Comparison of ENCODE assay signal across 8 cellular contexts in genomic region chr2:187453078-187453641, GRCh38. TPM values are rescaled to one million over a fixed set of nuclear protein-coding genes. Genes with fewer than 3 reads are reported as not detected.
DNase-seq lines count a peak whose midpoint lies in the region; ATAC-seq and TF ChIP-seq lines count a peak whose summit lies in the region.

No MANE protein-coding gene starts in this region.

- intact Hi-C loops in natural killer cell (cut with micrococcal nuclease) = loop anchor here (5.0 kb wide), 1 partner anchor 591 kb away; no protein-coding TSS in a partner anchor
- intact Hi-C loops in activated CD4-positive, alpha-beta memory T cell treated with anti-CD3 and anti-CD28 coated beads for 36 hours (cut with micrococcal nuclease) = no loop called here

- no peak overlapping the region for H3K27ac ChIP-seq in upper lobe of left lung

- H3K27me3 ChIP-seq in upper lobe of left lung = no peaks in the 10 kb centered on the region

- no peaks in the 10 kb centered on the region for H3K4me1 ChIP-seq in upper lobe of left lung

- H3K27ac Mint-ChIP-seq in natural killer cell = no peak overlapping the region
- no peak overlapping the region for H3K27ac Mint-ChIP-seq in natural killer cell treated with Interleukin-12 subunit alpha and Interleukin-12 subunit beta and Interleukin-15 and Interleukin-18, amount 100 ng/mL, for 72 hours
- H3K27ac Mint-ChIP-seq in activated CD4-positive, alpha-beta memory T cell treated with anti-CD3 and anti-CD28 coated beads for 36 hours = no peak overlapping the region

- no peak for TF ChIP-seq POLR2A in upper lobe of left lung (IDR thresholded peaks at IDR 0.05)

- no peak for TF ChIP-seq EP300 in upper lobe of left lung (IDR thresholded peaks at IDR 0.05)

- TF ChIP-seq CTCF in natural killer cell (IDR thresholded peaks at IDR 0.05) (peak; percentile 24), fibroblast of villous mesenchyme (IDR thresholded peaks at IDR 0.05; ENCODE audit: insufficient read depth, low read depth, low read length) (peak; percentile 41), upper lobe of left lung (IDR thresholded peaks at IDR 0.05) (peak in 4 of 6 experiments; percentile 7 to 46 (median 34))

- H3K4me3 Mint-ChIP-seq in natural killer cell = no peak overlapping the region
- no peak overlapping the region for H3K4me3 Mint-ChIP-seq in natural killer cell treated with Interleukin-12 subunit alpha and Interleukin-12 subunit beta and Interleukin-15 and Interleukin-18, amount 100 ng/mL, for 72 hours
- H3K4me3 Mint-ChIP-seq in activated CD4-positive, alpha-beta memory T cell treated with anti-CD3 and anti-CD28 coated beads for 36 hours = no peak overlapping the region

- H3K4me3 ChIP-seq in fibroblast of villous mesenchyme (ENCODE audit: low read depth, low read length) = no peak overlapping the region
- H3K4me3 ChIP-seq in upper lobe of left lung = no peak overlapping the region

- 79 to 96% methylated on average over 1 of the region's 1 CpG for WGBS in upper lobe of left lung, 2 donors

- no peaks in the 10 kb centered on the region for H3K9me3 Mint-ChIP-seq in natural killer cell
- H3K9me3 Mint-ChIP-seq in natural killer cell treated with Interleukin-12 subunit alpha and Interleukin-12 subunit beta and Interleukin-15 and Interleukin-18, amount 100 ng/mL, for 72 hours = peaks cover 3% of the 10 kb centered on the region
- H3K9me3 Mint-ChIP-seq in activated CD4-positive, alpha-beta memory T cell treated with anti-CD3 and anti-CD28 coated beads for 36 hours = no peaks in the 10 kb centered on the region

- CTCF ChIA-PET in activated CD4-positive, alpha-beta memory T cell treated with anti-CD3 and anti-CD28 coated beads for 36 hours (lab: Charles Lee) = no interaction called here

- DNase-seq in natural killer cell (no peak), OCI-M1 (lab: John Stamatoyannopoulos, UW) (peak; percentile 66), fibroblast of villous mesenchyme (ENCODE audit: low read depth) (peak; percentile 38), upper lobe of left lung (no peak), amygdala (lab: John Stamatoyannopoulos, UW) (no peak)
- DNase-seq in natural killer cell treated with Interleukin-12 subunit alpha and Interleukin-12 subunit beta and Interleukin-15 and Interleukin-18, amount 100 ng/mL, for 72 hours (ENCODE audit: low spot score) = no peak
- no peak for DNase-seq in activated CD4-positive, alpha-beta memory T cell treated with anti-CD3 and anti-CD28 coated beads for 36 hours
- no peak for DNase-seq in activated CD4-positive, alpha-beta T cell treated with anti-CD3 and anti-CD28 coated beads for 4 hours

- ATAC-seq in natural killer cell (no peak), upper lobe of left lung (ENCODE audit: low FRiP score in 2 of 2) (no peak)
- ATAC-seq in natural killer cell treated with Interleukin-12 subunit alpha and Interleukin-12 subunit beta and Interleukin-15 and Interleukin-18, amount 100 ng/mL, for 72 hours = no peak

- no peaks in the 10 kb centered on the region for H3K9me3 ChIP-seq in upper lobe of left lung

- no peaks in the 10 kb centered on the region for H3K27me3 Mint-ChIP-seq in natural killer cell (ENCODE audit: low read depth in 2 of 2)
- H3K27me3 Mint-ChIP-seq in natural killer cell treated with Interleukin-12 subunit alpha and Interleukin-12 subunit beta and Interleukin-15 and Interleukin-18, amount 100 ng/mL, for 72 hours = no peaks in the 10 kb centered on the region
- H3K27me3 Mint-ChIP-seq in activated CD4-positive, alpha-beta memory T cell treated with anti-CD3 and anti-CD28 coated beads for 36 hours = no peaks in the 10 kb centered on the region

- no peaks in the 10 kb centered on the region for H3K36me3 Mint-ChIP-seq in natural killer cell
- H3K36me3 Mint-ChIP-seq in natural killer cell treated with Interleukin-12 subunit alpha and Interleukin-12 subunit beta and Interleukin-15 and Interleukin-18, amount 100 ng/mL, for 72 hours = no peaks in the 10 kb centered on the region
- no peaks in the 10 kb centered on the region for H3K36me3 Mint-ChIP-seq in activated CD4-positive, alpha-beta memory T cell treated with anti-CD3 and anti-CD28 coated beads for 36 hours

- peaks cover 3 to 6% of the 10 kb centered on the region in 2 donors for H3K4me1 Mint-ChIP-seq in natural killer cell
- peaks cover 3 to 4% of the 10 kb centered on the region in 2 donors for H3K4me1 Mint-ChIP-seq in natural killer cell treated with Interleukin-12 subunit alpha and Interleukin-12 subunit beta and Interleukin-15 and Interleukin-18, amount 100 ng/mL, for 72 hours (ENCODE audit: low read depth in 2 of 2)
- H3K4me1 Mint-ChIP-seq in activated CD4-positive, alpha-beta memory T cell treated with anti-CD3 and anti-CD28 coated beads for 36 hours (ENCODE audit: low read depth) = no peaks in the 10 kb centered on the region

- POLR2A ChIA-PET in activated CD4-positive, alpha-beta memory T cell treated with anti-CD3 and anti-CD28 coated beads for 36 hours (lab: Charles Lee) = no interaction called here

- H3K36me3 ChIP-seq in upper lobe of left lung = no peaks in the 10 kb centered on the region

RNA-seq across cellular contexts. Expression of gene CALCRL, which starts 5.1 kb away (rescaled TPM):
- total RNA-seq in natural killer cell (1 to 10 TPM in 2 of 3 donors, not detected in 1; 1.1 to 1.5 TPM), fibroblast of villous mesenchyme (1.9 and 2.2 TPM in 2 replicates), upper lobe of left lung (100 to 1,000 TPM in 2 of 6 donors, 10 to 100 TPM in 4; 30.4 to 118 (median 77.4) TPM)
- under 1 TPM in 1 of 2 donors, not detected in 1; 0.48 TPM for total RNA-seq in natural killer cell treated with Interleukin-12 subunit alpha and Interleukin-12 subunit beta and Interleukin-15 and Interleukin-18, amount 100 ng/mL, for 72 hours
- total RNA-seq in activated CD4-positive, alpha-beta memory T cell treated with anti-CD3 and anti-CD28 coated beads for 36 hours = under 1 TPM; 0.17 to 0.27 TPM

Comparison
In these comparisons a context has a peak if more than half of its experiments do, and no peak if none do; other contexts are left out.
1. DNase-seq: peak in OCI-M1 (single experiment) and fibroblast of villous mesenchyme (single experiment); none in natural killer cell (single experiment), natural killer cell treated with Interleukin-12 subunit alpha and Interleukin-12 subunit beta and Interleukin-15 and Interleukin-18, amount 100 ng/mL, for 72 hours (single experiment), upper lobe of left lung (0 of 2), activated CD4-positive, alpha-beta memory T cell treated with anti-CD3 and anti-CD28 coated beads for 36 hours (single experiment), activated CD4-positive, alpha-beta T cell treated with anti-CD3 and anti-CD28 coated beads for 4 hours (0 of 2) and amygdala (0 of 56).
2. Peak in every context shown above with its lines, with median percentiles within 50 percentile points of each other: CTCF ChIP-seq.